In genomic region chr11:94932503-94932902, GRCh38 we compare ENCODE assay signal across 13 cellular contexts.
"Had no signal": no experiment of that assay in that cellular context is flagged by ENCODE, and none has a peak within 500 bp of the region (broad histone marks: within the 10 kb centered on the region; RNA-seq: fewer than 3 reads in every experiment).

No MANE protein-coding gene starts in this region.

- H3K4me3 ChIP-seq: left lung, right atrium auricular region, suprapubic skin had no signal

- H3K27me3 ChIP-seq: left lung, right atrium auricular region, suprapubic skin had no signal

- ATAC-seq: natural killer cell treated with Interleukin-12 subunit alpha and Interleukin-12 subunit beta and Interleukin-15 and Interleukin-18, amount 100 ng/mL, for 72 hours; stimulated activated naive CD8-positive, alpha-beta T cell treated with anti-CD3 and anti-CD28 coated beads, Interleukin-15, Interleukin-2, amounts not matched to agents 100 U/mL and 50 U/mL, for 24 hours had no signal

- H3K27ac ChIP-seq: WERI-Rb-1 had no signal

- H3K36me3 ChIP-seq: left lung, right atrium auricular region, suprapubic skin, WERI-Rb-1 had no signal

- H3K9me3 ChIP-seq: left lung, right atrium auricular region, suprapubic skin had no signal

- DNase-seq: activated CD4-positive, alpha-beta memory T cell treated with anti-CD3 and anti-CD28 coated beads, Interleukin-2, amount 10 ng/mL, durations not matched to agents 7 days and 5 days; activated naive CD4-positive, alpha-beta T cell treated with anti-CD3 and anti-CD28 coated beads, Interleukin-2, amount 50 U/mL, for 16 hours; activated T-cell treated with anti-CD3 and anti-CD28 coated beads, Interleukin-2, amount 50 U/mL, for 24 hours; hypothalamus; kidney; nucleus accumbens; small intestine; stimulated activated naive CD8-positive, alpha-beta T cell treated with anti-CD3 and anti-CD28 coated beads, Interleukin-15, Interleukin-2, amounts not matched to agents 100 U/mL and 50 U/mL, for 24 hours; WERI-Rb-1 had no signal
